Comparison of ENCODE assay signal across 8 cellular contexts in genomic region chr14:104986487-104987164, GRCh38. TPM values are rescaled to one million over a fixed set of nuclear protein-coding genes. Genes with fewer than 3 reads are reported as not detected.
DNase-seq lines count a peak whose midpoint lies in the region; ATAC-seq and TF ChIP-seq lines count a peak whose summit lies in the region.
"Had no signal": no experiment of that assay in that cellular context is flagged by ENCODE, and none has a peak within 500 bp of the region (broad histone marks: within the 10 kb centered on the region; RNA-seq: fewer than 3 reads in every experiment).

No MANE protein-coding gene starts in this region.

- ATAC-seq in GM18873 (IDR thresholded peaks at IDR 0.05; ENCODE audit: low FRiP score, unreplicated experiment) (no peak), GM18909 (IDR thresholded peaks at IDR 0.05; ENCODE audit: poor library complexity, unreplicated experiment) (no peak), GM18870 (IDR thresholded peaks at IDR 0.05; ENCODE audit: unreplicated experiment) (no peak)

- H3K9me3 ChIP-seq in HEK293 (ENCODE audit: control insufficient read depth, insufficient read depth, low read depth, low read length) (no peaks in the 10 kb centered on the region), hepatocyte (ENCODE audit: low read depth) (no peaks in the 10 kb centered on the region), smooth muscle cell (replicated peaks; ENCODE audit: low read depth) (no peaks in the 10 kb centered on the region)

- no peaks in the 10 kb centered on the region for H3K36me3 Mint-ChIP-seq in activated T-helper 1 cell treated with anti-CD3 and anti-CD28 coated beads, Interleukin-12 subunit alpha, Interleukin-12 subunit beta, Interleukin-2, Interleukin-4 antibody, amounts not matched to agents 30 ng/mL and 10 ng/mL and 1 ng/mL, durations not matched to agents 14 hours and 24 hours and 36 hours (ENCODE audit: low read depth)

- H3K27ac ChIP-seq in HEK293 (ENCODE audit: extremely low read depth, low read depth, low read length) (no peak overlapping the region), hepatocyte (no peak overlapping the region), smooth muscle cell (ENCODE audit: low read depth) (peak overlapping the region; percentile 83)

- no peaks in the 10 kb centered on the region for H3K4me1 ChIP-seq in HEK293 (ENCODE audit: control insufficient read depth, insufficient read depth, low read length)
- peaks cover 7% of the 10 kb centered on the region for H3K4me1 ChIP-seq in hepatocyte (ENCODE audit: insufficient read depth)
- peaks cover 5% of the 10 kb centered on the region for H3K4me1 ChIP-seq in smooth muscle cell (ENCODE audit: low read depth)

- intact Hi-C loops in activated T-helper 1 cell treated with anti-CD3 and anti-CD28 coated beads, Interleukin-12 subunit alpha, Interleukin-12 subunit beta, Interleukin-2, Interleukin-4 antibody, amounts not matched to agents 30 ng/mL and 10 ng/mL and 1 ng/mL, durations not matched to agents 14 hours and 24 hours and 36 hours (cut with micrococcal nuclease), result no loop called here

- TF ChIP-seq CTCF in HEK293 (tag by site-specific recombination; IDR thresholded peaks at IDR 0.05) (no peak), hepatocyte (IDR thresholded peaks at IDR 0.05; ENCODE audit: poor library complexity) (no peak), smooth muscle cell (IDR thresholded peaks at IDR 0.05; ENCODE audit: borderline replicate concordance, insufficient read depth, poor library complexity, severe bottlenecking) (no peak)

- no peaks in the 10 kb centered on the region for H3K9me3 Mint-ChIP-seq in activated T-helper 1 cell treated with anti-CD3 and anti-CD28 coated beads, Interleukin-12 subunit alpha, Interleukin-12 subunit beta, Interleukin-2, Interleukin-4 antibody, amounts not matched to agents 30 ng/mL and 10 ng/mL and 1 ng/mL, durations not matched to agents 14 hours and 24 hours and 36 hours

- CTCF ChIA-PET in HEK293 (lab: Yijun Ruan, JAX), result interaction anchor here (1.1 kb wide), 1 partner anchor 25 kb away, joined by 3 read pairs; no protein-coding TSS in a partner anchor

- H3K27me3 ChIP-seq in hepatocyte (no peaks in the 10 kb centered on the region), smooth muscle cell (ENCODE audit: low read depth) (no peaks in the 10 kb centered on the region)

- WGBS in hepatocyte (ENCODE audit: low lambda C conversion rate, missing lambda C conversion rate), result 71% methylated on average over 19 of the region's 19 CpGs
- WGBS in smooth muscle cell (ENCODE audit: low lambda C conversion rate), result 79% methylated on average over 19 of the region's 19 CpGs

- peak overlapping the region; percentile 92 for H3K9ac ChIP-seq in smooth muscle cell (ENCODE audit: low read depth)

- H3K9me2 ChIP-seq in hepatocyte (replicated peaks; ENCODE audit: insufficient read depth), result no peaks in the 10 kb centered on the region

- peaks cover 0 to 10% of the 10 kb centered on the region in 2 experiments; a peak in 2 of 3 replicates for H3K36me3 ChIP-seq in HEK293 (ENCODE audit: control insufficient read depth in 2 of 2, insufficient read depth in 1 of 2, low read length in 2 of 2)
- H3K36me3 ChIP-seq in hepatocyte (replicated peaks; ENCODE audit: insufficient read depth, low read depth), result no peaks in the 10 kb centered on the region
- H3K36me3 ChIP-seq in smooth muscle cell (ENCODE audit: low read depth), result no peaks in the 10 kb centered on the region

- H3K4me1 Mint-ChIP-seq in activated T-helper 1 cell treated with anti-CD3 and anti-CD28 coated beads, Interleukin-12 subunit alpha, Interleukin-12 subunit beta, Interleukin-2, Interleukin-4 antibody, amounts not matched to agents 30 ng/mL and 10 ng/mL and 1 ng/mL, durations not matched to agents 14 hours and 24 hours and 36 hours (ENCODE audit: low read depth), result no peaks in the 10 kb centered on the region

- H2AFZ ChIP-seq in hepatocyte, result no peak overlapping the region
- H2AFZ ChIP-seq in smooth muscle cell (ENCODE audit: low read depth), result no peak overlapping the region

- H4K20me1 ChIP-seq in hepatocyte (ENCODE audit: insufficient read depth, poor library complexity, severe bottlenecking) (no peaks in the 10 kb centered on the region), smooth muscle cell (ENCODE audit: low read depth) (no peaks in the 10 kb centered on the region)

- H3K27me3 Mint-ChIP-seq in activated T-helper 1 cell treated with anti-CD3 and anti-CD28 coated beads, Interleukin-12 subunit alpha, Interleukin-12 subunit beta, Interleukin-2, Interleukin-4 antibody, amounts not matched to agents 30 ng/mL and 10 ng/mL and 1 ng/mL, durations not matched to agents 14 hours and 24 hours and 36 hours (ENCODE audit: insufficient read depth), result peaks cover 7% of the 10 kb centered on the region

- H3K4me2 ChIP-seq in hepatocyte (peak overlapping the region; percentile 98), smooth muscle cell (peak overlapping the region; percentile 89)

- H3K27ac Mint-ChIP-seq in activated T-helper 1 cell treated with anti-CD3 and anti-CD28 coated beads, Interleukin-12 subunit alpha, Interleukin-12 subunit beta, Interleukin-2, Interleukin-4 antibody, amounts not matched to agents 30 ng/mL and 10 ng/mL and 1 ng/mL, durations not matched to agents 14 hours and 24 hours and 36 hours, result peak overlapping the region; percentile 55

- H3K4me3 ChIP-seq in HEK293 (ENCODE audit: low read depth, low read length), result peak overlapping the region; percentile 76
- H3K4me3 ChIP-seq in hepatocyte, result no peak overlapping the region
- H3K4me3 ChIP-seq in smooth muscle cell, result peak overlapping the region; percentile 67

- H3K79me2 ChIP-seq in hepatocyte (peaks cover 4% of the 10 kb centered on the region), smooth muscle cell (ENCODE audit: low read depth) (no peaks in the 10 kb centered on the region)

- no peaks in the 10 kb centered on the region for H3F3A ChIP-seq in smooth muscle cell (ENCODE audit: low read depth)

- POLR2A ChIA-PET in HEK293 (lab: Yijun Ruan, JAX), result interaction anchor here (1.1 kb wide), 1 partner anchor 13 kb away, joined by 3 read pairs; no protein-coding TSS in a partner anchor

- no peak for DNase-seq in activated T-helper 1 cell treated with anti-CD3 and anti-CD28 coated beads, Interleukin-12 subunit alpha, Interleukin-12 subunit beta, Interleukin-2, Interleukin-4 antibody, amounts not matched to agents 30 ng/mL and 10 ng/mL and 1 ng/mL, durations not matched to agents 14 hours and 24 hours and 36 hours (ENCODE audit: low spot score)
- DNase-seq in hepatocyte (ENCODE audit: low spot score) (no peak), smooth muscle cell (lab: John Stamatoyannopoulos, UW; ENCODE audit: unreplicated experiment) (no peak)
- DNase-seq: NCI-H526 treated with DMSO at 0.1 percent for 48 hours had no signal

- H3K4me3 Mint-ChIP-seq in activated T-helper 1 cell treated with anti-CD3 and anti-CD28 coated beads, Interleukin-12 subunit alpha, Interleukin-12 subunit beta, Interleukin-2, Interleukin-4 antibody, amounts not matched to agents 30 ng/mL and 10 ng/mL and 1 ng/mL, durations not matched to agents 14 hours and 24 hours and 36 hours, result peak overlapping the region; percentile 71

TF ChIP-seq in HEK293, 187 proteins besides CTCF, POLR2A, EP300 and RAD21:
- TF ChIP-seq ZNF433 (tag by site-specific recombination; IDR thresholded peaks at IDR 0.05; ENCODE audit: low read depth), result no peak
- TF ChIP-seq ZNF585B (tag by site-specific recombination; IDR thresholded peaks at IDR 0.05), result no peak
- no peak for TF ChIP-seq MYNN (tag by site-specific recombination; IDR thresholded peaks at IDR 0.05; ENCODE audit: borderline replicate concordance)
- TF ChIP-seq SETDB1 (IDR thresholded peaks at IDR 0.05; ENCODE audit: insufficient read length, low read length), result no peak
- TF ChIP-seq ZNF10 (tag by site-specific recombination; IDR thresholded peaks at IDR 0.05), result no peak
- no peak for TF ChIP-seq ZSCAN16 (tag by site-specific recombination; IDR thresholded peaks at IDR 0.05)
- TF ChIP-seq SCRT1 (tag by site-specific recombination; IDR thresholded peaks at IDR 0.05; ENCODE audit: borderline replicate concordance), result no peak
- TF ChIP-seq ZNF350 (tag by site-specific recombination; IDR thresholded peaks at IDR 0.05), result no peak
- no peak for TF ChIP-seq ZFP41 (tag by site-specific recombination; IDR thresholded peaks at IDR 0.05; ENCODE audit: borderline replicate concordance)
- TF ChIP-seq ZNF658 (tag by site-specific recombination; IDR thresholded peaks at IDR 0.05), result no peak
- no peak for TF ChIP-seq TRIM28 (IDR thresholded peaks at IDR 0.05; ENCODE audit: borderline replicate concordance, low read length)

RNA-seq across cellular contexts. Expression of gene CLBA1, which starts 1.0 kb away (rescaled TPM):
- 3.1 TPM in 2 replicates for total RNA-seq in activated T-helper 1 cell treated with anti-CD3 and anti-CD28 coated beads, Interleukin-12 subunit alpha, Interleukin-12 subunit beta, Interleukin-2, Interleukin-4 antibody, amounts not matched to agents 30 ng/mL and 10 ng/mL and 1 ng/mL, durations not matched to agents 14 hours and 24 hours and 36 hours
- total RNA-seq in hepatocyte (4.5 and 6.4 TPM in 2 replicates), smooth muscle cell (5.0 and 7.4 TPM in 2 replicates)
- polyA plus RNA-seq in hepatocyte (5.1 and 9.3 TPM in 2 replicates), smooth muscle cell (8.1 and 8.7 TPM in 2 replicates)

RNA-seq across cellular contexts. Expression of gene AHNAK2, which starts 8.5 kb away (rescaled TPM):
- 0.02 and 0.05 TPM in 2 replicates for total RNA-seq in activated T-helper 1 cell treated with anti-CD3 and anti-CD28 coated beads, Interleukin-12 subunit alpha, Interleukin-12 subunit beta, Interleukin-2, Interleukin-4 antibody, amounts not matched to agents 30 ng/mL and 10 ng/mL and 1 ng/mL, durations not matched to agents 14 hours and 24 hours and 36 hours
- total RNA-seq in hepatocyte (4.6 and 5.9 TPM in 2 replicates), smooth muscle cell (49.7 and 53.8 TPM in 2 replicates)
- polyA plus RNA-seq in hepatocyte (1.8 and 2.4 TPM in 2 replicates), smooth muscle cell (10.3 and 26.8 TPM in 2 replicates)

RNA-seq across cellular contexts. Expression of gene CDCA4, which starts 34.3 kb away (rescaled TPM):
- 62.5 and 63.7 TPM in 2 replicates for total RNA-seq in activated T-helper 1 cell treated with anti-CD3 and anti-CD28 coated beads, Interleukin-12 subunit alpha, Interleukin-12 subunit beta, Interleukin-2, Interleukin-4 antibody, amounts not matched to agents 30 ng/mL and 10 ng/mL and 1 ng/mL, durations not matched to agents 14 hours and 24 hours and 36 hours
- 13.6 and 15.7 TPM in 2 replicates for total RNA-seq in hepatocyte
- 15.0 and 17.1 TPM in 2 replicates for polyA plus RNA-seq in hepatocyte
- 15.1 and 16.4 TPM in 2 replicates for total RNA-seq in smooth muscle cell
- 19.8 and 23.5 TPM in 2 replicates for polyA plus RNA-seq in smooth muscle cell
